Comparison of ENCODE assay signal across 16 cellular contexts in genomic region chr7:158110661-158111555, GRCh38.
DNase-seq lines count a peak whose midpoint lies in the region; ATAC-seq and TF ChIP-seq lines count a peak whose summit lies in the region.
"Had no signal": no experiment of that assay in that cellular context is flagged by ENCODE, and none has a peak within 500 bp of the region (broad histone marks: within the 10 kb centered on the region; RNA-seq: fewer than 3 reads in every experiment).

No MANE protein-coding gene starts in this region.

- no peak overlapping the region for H3K27ac Mint-ChIP-seq in WTC11
- no peak overlapping the region for H3K27ac Mint-ChIP-seq in immature natural killer cell
- H3K27ac Mint-ChIP-seq: activated T-helper 17 cell treated with anti-CD3 and anti-CD28 coated beads, Interleukin-2, amount 50 U/mL, for 72 hours had no signal

- peaks cover 0 to 3% of the 10 kb centered on the region in 2 donors for H3K9me3 ChIP-seq in right atrium auricular region
- H3K9me3 ChIP-seq in left ventricle myocardium inferior (replicated peaks), result peaks cover 14% of the 10 kb centered on the region
- H3K9me3 ChIP-seq: MG63 had no signal

- TF ChIP-seq CTCF in right atrium auricular region (IDR thresholded peaks at IDR 0.05) (no peak), left ventricle myocardium inferior (IDR thresholded peaks at IDR 0.05; ENCODE audit: borderline replicate concordance) (no peak), WTC11 (IDR thresholded peaks at IDR 0.05) (no peak)

- CTCF ChIA-PET in WTC11 (lab: Charles Lee), result no interaction called here

- ATAC-seq in WTC11, result peak; percentile 46
- ATAC-seq: activated T-helper 17 cell treated with anti-CD3 and anti-CD28 coated beads, Interleukin-2, amount 50 U/mL, for 72 hours; sciatic nerve had no signal

- H3K27me3 ChIP-seq in right atrium auricular region (no peaks in the 10 kb centered on the region), left ventricle myocardium inferior (ENCODE audit: low read depth) (peaks cover 38% of the 10 kb centered on the region)
- H3K27me3 ChIP-seq: MG63 had no signal

- intact Hi-C loops in left ventricle myocardium inferior (cut with micrococcal nuclease), result no loop called here

- no peaks in the 10 kb centered on the region for H3K4me1 ChIP-seq in right atrium auricular region
- H3K4me1 ChIP-seq in left ventricle myocardium inferior, result no peaks in the 10 kb centered on the region

- H3K27me3 Mint-ChIP-seq in WTC11 (ENCODE audit: low read depth) (no peaks in the 10 kb centered on the region; the same call in 1 of the 2 replicates), immature natural killer cell (ENCODE audit: low read depth in 3 of 3) (peaks cover 1 to 2% (median 2%) of the 10 kb centered on the region in 3 donors)

- POLR2A ChIA-PET in WTC11 (lab: Charles Lee), result no interaction called here

- H3K4me3 ChIP-seq in right atrium auricular region, result no peak overlapping the region
- no peak overlapping the region for H3K4me3 ChIP-seq in left ventricle myocardium inferior
- H3K4me3 ChIP-seq: MG63 had no signal

- H3K4me3 Mint-ChIP-seq in WTC11 (no peak overlapping the region), immature natural killer cell (no peak overlapping the region)
- H3K4me3 Mint-ChIP-seq: activated T-helper 17 cell treated with anti-CD3 and anti-CD28 coated beads, Interleukin-2, amount 50 U/mL, for 72 hours had no signal

- no peaks in the 10 kb centered on the region for H3K36me3 ChIP-seq in right atrium auricular region
- no peaks in the 10 kb centered on the region for H3K36me3 ChIP-seq in left ventricle myocardium inferior
- H3K36me3 ChIP-seq: MG63 had no signal

- H3K36me3 Mint-ChIP-seq in WTC11 (peaks cover 55% of the 10 kb centered on the region), immature natural killer cell (peaks cover 0 to 7% (median 0%) of the 10 kb centered on the region in 3 donors)

- H3K9me3 Mint-ChIP-seq in WTC11, result peaks cover 63% of the 10 kb centered on the region
- peaks cover 7 to 28% (median 13%) of the 10 kb centered on the region in 6 donors for H3K9me3 Mint-ChIP-seq in immature natural killer cell

- peak; percentile 46 for DNase-seq in right atrium auricular region (ENCODE audit: low spot score)
- no peak for DNase-seq in left ventricle myocardium inferior
- DNase-seq in NCI-H2196 treated with DMSO at 0.1 percent for 48 hours (lab: John Stamatoyannopoulos, UW; ENCODE audit: unreplicated experiment), result peak; percentile 54
- DNase-seq in WTC11 (ENCODE audit: low spot score), result no peak
- DNase-seq in NCI-H82 treated with DMSO at 0.1 percent for 48 hours (lab: John Stamatoyannopoulos, UW; ENCODE audit: unreplicated experiment), result no peak
- DNase-seq in activated gamma-delta T cell (lab: John Stamatoyannopoulos, UW), result no peak
- DNase-seq in effector CD4-positive, alpha-beta T cell, result no peak
- no peak for DNase-seq in immature natural killer cell
- DNase-seq: activated CD4-positive, alpha-beta T cell treated with anti-CD3 and anti-CD28 coated beads, Interleukin-2, amount 50 U/mL, for 48 hours; amygdala; foreskin melanocyte; MG63; Right ventricle myocardium superior; stimulated activated CD4-positive, alpha-beta T cell treated with anti-CD3 and anti-CD28 coated beads, Interleukin-2, amount 100 ng/mL, for 24 hours had no signal

- H3K27ac ChIP-seq in right atrium auricular region, result no peak overlapping the region
- no peak overlapping the region for H3K27ac ChIP-seq in left ventricle myocardium inferior (replicated peaks)

- no peaks in the 10 kb centered on the region for H3K4me1 Mint-ChIP-seq in WTC11
- H3K4me1 Mint-ChIP-seq in immature natural killer cell, result no peaks in the 10 kb centered on the region

TF ChIP-seq in WTC11, 78 proteins besides CTCF, POLR2A, EP300 and RAD21:
- TF ChIP-seq E2F5 (CRISPR knock-in tag; IDR thresholded peaks at IDR 0.05), result no peak

Comparison
In these comparisons a context has a peak if more than half of its experiments do, and no peak if none do; other contexts are left out.
1. DNase-seq: peak in right atrium auricular region (single experiment) and NCI-H2196 treated with DMSO at 0.1 percent for 48 hours (single experiment); none in left ventricle myocardium inferior (single experiment), WTC11 (single experiment), NCI-H82 treated with DMSO at 0.1 percent for 48 hours (single experiment), activated gamma-delta T cell (single experiment), effector CD4-positive, alpha-beta T cell (single experiment) and immature natural killer cell (0 of 3).